In the genomic region with DNA sequence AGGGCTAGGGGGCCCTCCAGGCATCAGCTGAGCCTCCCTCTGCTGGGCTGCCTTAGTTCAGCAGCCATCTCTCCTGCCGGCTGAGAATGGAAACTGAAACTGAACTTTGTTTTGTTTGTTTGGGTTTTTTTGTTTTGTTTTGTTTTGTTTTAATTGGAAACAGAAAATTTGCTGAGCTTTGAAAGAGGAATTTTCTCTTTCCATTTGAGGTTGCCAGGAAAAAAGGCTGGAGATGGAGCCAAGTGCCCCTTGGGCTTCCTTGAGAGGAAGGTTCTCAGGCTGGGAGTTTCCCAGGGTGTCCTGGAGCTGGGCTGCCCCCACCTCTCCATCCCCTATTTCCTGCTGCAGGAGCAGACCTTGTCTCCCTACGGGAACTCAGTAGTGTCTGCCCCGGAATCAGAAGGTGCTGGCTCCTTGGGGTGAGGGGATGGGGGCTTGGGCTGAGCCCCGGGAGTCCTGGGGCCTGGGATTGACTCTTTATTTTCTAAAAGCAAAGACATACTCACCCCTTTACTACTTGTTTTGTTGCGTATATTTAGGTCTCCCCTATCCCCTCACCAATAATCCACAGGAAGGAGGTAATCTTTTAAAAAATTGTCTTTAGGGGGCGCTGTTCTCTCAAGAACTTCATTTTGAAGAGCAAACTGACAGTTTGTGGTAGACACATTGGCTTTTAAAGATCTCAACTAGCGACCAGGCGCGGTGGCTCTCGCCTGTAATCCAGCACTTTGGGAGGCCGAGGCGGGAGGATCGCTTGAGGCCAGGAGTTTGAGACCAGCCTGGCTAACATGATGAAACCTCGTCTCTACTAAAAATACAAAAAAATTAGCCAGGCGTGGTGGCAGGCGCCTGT, we compare ENCODE assay signal across 1 cellular context.
TF ChIP-seq lines count a peak whose summit lies in the region.

No MANE protein-coding gene starts in this region.

TF ChIP-seq in GM12878, 131 proteins besides CTCF, POLR2A, EP300 and RAD21 (continued from another document):
- TF ChIP-seq, protein P1, sequence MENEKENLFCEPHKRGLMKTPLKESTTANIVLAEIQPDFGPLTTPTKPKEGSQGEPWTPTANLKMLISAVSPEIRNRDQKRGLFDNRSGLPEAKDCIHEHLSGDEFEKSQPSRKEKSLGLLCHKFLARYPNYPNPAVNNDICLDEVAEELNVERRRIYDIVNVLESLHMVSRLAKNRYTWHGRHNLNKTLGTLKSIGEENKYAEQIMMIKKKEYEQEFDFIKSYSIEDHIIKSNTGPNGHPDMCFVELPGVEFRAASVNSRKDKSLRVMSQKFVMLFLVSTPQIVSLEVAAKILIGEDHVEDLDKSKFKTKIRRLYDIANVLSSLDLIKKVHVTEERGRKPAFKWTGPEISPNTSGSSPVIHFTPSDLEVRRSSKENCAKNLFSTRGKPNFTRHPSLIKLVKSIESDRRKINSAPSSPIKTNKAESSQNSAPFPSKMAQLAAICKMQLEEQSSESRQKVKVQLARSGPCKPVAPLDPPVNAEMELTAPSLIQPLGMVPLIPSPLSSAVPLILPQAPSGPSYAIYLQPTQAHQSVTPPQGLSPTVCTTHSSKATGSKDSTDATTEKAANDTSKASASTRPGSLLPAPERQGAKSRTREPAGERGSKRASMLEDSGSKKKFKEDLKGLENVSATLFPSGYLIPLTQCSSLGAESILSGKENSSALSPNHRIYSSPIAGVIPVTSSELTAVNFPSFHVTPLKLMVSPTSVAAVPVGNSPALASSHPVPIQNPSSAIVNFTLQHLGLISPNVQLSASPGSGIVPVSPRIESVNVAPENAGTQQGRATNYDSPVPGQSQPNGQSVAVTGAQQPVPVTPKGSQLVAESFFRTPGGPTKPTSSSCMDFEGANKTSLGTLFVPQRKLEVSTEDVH (IDR thresholded peaks at IDR 0.05; ENCODE audit: low read depth, partially characterized antibody), result no peak
- TF ChIP-seq, protein P2, sequence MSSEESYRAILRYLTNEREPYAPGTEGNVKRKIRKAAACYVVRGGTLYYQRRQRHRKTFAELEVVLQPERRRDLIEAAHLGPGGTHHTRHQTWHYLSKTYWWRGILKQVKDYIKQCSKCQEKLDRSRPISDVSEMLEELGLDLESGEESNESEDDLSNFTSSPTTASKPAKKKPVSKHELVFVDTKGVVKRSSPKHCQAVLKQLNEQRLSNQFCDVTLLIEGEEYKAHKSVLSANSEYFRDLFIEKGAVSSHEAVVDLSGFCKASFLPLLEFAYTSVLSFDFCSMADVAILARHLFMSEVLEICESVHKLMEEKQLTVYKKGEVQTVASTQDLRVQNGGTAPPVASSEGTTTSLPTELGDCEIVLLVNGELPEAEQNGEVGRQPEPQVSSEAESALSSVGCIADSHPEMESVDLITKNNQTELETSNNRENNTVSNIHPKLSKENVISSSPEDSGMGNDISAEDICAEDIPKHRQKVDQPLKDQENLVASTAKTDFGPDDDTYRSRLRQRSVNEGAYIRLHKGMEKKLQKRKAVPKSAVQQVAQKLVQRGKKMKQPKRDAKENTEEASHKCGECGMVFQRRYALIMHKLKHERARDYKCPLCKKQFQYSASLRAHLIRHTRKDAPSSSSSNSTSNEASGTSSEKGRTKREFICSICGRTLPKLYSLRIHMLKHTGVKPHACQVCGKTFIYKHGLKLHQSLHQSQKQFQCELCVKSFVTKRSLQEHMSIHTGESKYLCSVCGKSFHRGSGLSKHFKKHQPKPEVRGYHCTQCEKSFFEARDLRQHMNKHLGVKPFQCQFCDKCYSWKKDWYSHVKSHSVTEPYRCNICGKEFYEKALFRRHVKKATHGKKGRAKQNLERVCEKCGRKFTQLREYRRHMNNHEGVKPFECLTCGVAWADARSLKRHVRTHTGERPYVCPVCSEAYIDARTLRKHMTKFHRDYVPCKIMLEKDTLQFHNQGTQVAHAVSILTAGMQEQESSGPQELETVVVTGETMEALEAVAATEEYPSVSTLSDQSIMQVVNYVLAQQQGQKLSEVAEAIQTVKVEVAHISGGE (CRISPR knock-in tag; IDR thresholded peaks at IDR 0.05), result no peak
